19 cellular contexts compared by ENCODE assay signal in the genomic region with DNA sequence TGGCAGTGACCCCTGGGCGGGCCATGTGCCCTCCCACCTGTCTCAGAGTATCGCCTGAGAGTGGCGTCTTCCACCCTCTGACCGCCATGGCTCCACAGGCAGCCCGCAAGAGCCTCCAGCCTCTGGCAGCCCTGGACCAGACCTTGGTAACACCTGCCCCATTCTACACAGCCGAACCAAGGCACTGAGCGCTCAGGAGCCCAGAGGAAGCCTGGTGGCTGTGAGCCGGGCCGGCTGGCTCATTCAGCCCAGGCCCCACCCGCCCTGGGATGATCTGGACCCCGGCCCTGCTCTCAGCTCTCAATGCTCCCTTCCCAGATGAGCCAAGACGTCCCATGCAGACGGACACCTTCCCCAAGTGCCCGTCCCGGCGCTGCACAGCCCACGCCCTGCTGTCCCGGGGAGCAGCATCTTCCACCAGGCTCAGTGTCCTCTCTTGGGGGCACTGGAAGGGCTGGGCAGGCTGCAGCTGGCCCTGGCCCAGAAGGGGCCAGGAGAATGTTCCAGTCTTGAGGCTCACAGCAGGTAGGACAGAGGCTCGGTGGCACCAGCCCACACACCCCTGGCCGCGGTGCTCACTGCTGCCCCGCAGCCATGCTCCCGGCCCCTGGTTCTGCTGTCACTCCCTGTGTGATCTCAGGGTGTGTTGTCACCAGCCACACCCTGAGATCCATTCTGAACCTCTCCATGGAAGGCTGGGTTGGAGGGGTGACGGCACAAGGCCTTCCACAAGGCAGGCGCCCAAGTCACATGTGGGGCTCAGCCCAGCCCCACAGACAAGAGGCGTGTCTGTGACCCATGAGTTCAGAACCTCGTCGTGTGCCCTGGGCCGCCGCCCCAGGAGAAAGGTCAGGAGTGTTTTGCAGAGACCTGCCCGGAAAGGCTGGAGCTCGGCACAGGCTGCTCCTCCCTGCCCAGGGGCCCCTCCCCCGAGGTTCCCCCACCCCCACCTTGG.
"Had no signal": no experiment of that assay in that cellular context is flagged by ENCODE, and none has a peak within 500 bp of the region (broad histone marks: within the 10 kb centered on the region; RNA-seq: fewer than 3 reads in every experiment).

No MANE protein-coding gene starts in this region.

- ATAC-seq: activated CD4-positive, alpha-beta T cell treated with anti-CD3 and anti-CD28 coated beads for 36 hours; activated naive CD4-positive, alpha-beta T cell treated with anti-CD3 and anti-CD28 coated beads, Interleukin-2, amount 50 U/mL, for 72 hours; activated T-cell treated with anti-CD3 and anti-CD28 coated beads, Interleukin-2, amount 50 U/mL, for 72 hours; natural killer cell had no signal

- H3K27ac ChIP-seq: breast epithelium, epithelial cell of prostate, neural progenitor cell, right atrium auricular region, spleen, thoracic aorta, upper lobe of left lung, vagina had no signal

- H3K4me3 ChIP-seq: breast epithelium, neural progenitor cell, right atrium auricular region, spleen, thoracic aorta, upper lobe of left lung, vagina had no signal

- H3K4me2 ChIP-seq: neural progenitor cell had no signal

- H3K9ac ChIP-seq: neural progenitor cell had no signal

- DNase-seq: activated CD4-positive, alpha-beta T cell treated with anti-CD3 and anti-CD28 coated beads for 36 hours; activated CD4-positive, CD25-positive, alpha-beta regulatory T cell; activated naive CD4-positive, alpha-beta T cell; activated T-cell treated with anti-CD3 and anti-CD28 coated beads for 4 hours; activated T-cell treated with anti-CD3 and anti-CD28 coated beads, Interleukin-2, amount 50 U/mL, for 72 hours; central memory CD4-positive, alpha-beta T cell; effector CD4-positive, alpha-beta T cell; midbrain; natural killer cell; spleen; stimulated activated naive CD4-positive, alpha-beta T cell treated with Interleukin-2 at 50 U/mL for 16 hours had no signal

- H2AFZ ChIP-seq: neural progenitor cell had no signal

- H3K36me3 ChIP-seq: breast epithelium, neural progenitor cell, right atrium auricular region, spleen, thoracic aorta, upper lobe of left lung, vagina had no signal

- H3K9me3 ChIP-seq: breast epithelium, right atrium auricular region, spleen, thoracic aorta, upper lobe of left lung, vagina had no signal

- H3K27me3 ChIP-seq: breast epithelium, neural progenitor cell, right atrium auricular region, upper lobe of left lung, vagina had no signal

- H3K4me1 ChIP-seq: breast epithelium, neural progenitor cell had no signal
